In genomic region chr19:48955308-48955958, GRCh38 we compare ENCODE assay signal across 8 cellular contexts. TPM values are rescaled to one million over a fixed set of nuclear protein-coding genes. Genes with fewer than 3 reads are reported as not detected.
DNase-seq lines count a peak whose midpoint lies in the region; ATAC-seq and TF ChIP-seq lines count a peak whose summit lies in the region.

No MANE protein-coding gene starts in this region.

- H3K27me3 ChIP-seq in colonic mucosa: no peaks in the 10 kb centered on the region

- H3K9me3 Mint-ChIP-seq in natural killer cell: no peaks in the 10 kb centered on the region

- H3K27ac Mint-ChIP-seq in natural killer cell: peak overlapping the region; percentile 79 to 85

- peaks cover 7% of the 10 kb centered on the region for H3K4me1 ChIP-seq in colonic mucosa

- TF ChIP-seq RAD21 in Ishikawa (IDR thresholded peaks at IDR 0.05; ENCODE audit: low read depth): no peak

- intact Hi-C loops in colonic mucosa (cut with DNase I): no loop called here
- intact Hi-C loops in natural killer cell (cut with micrococcal nuclease): no loop called here

- H3K27me3 Mint-ChIP-seq in natural killer cell (ENCODE audit: low read depth in 2 of 2): no peaks in the 10 kb centered on the region

- TF ChIP-seq CTCF in AG10803 (conservative IDR thresholded peaks at IDR 0.05; ENCODE audit: low read length) (no peak), colonic mucosa (IDR thresholded peaks at IDR 0.05) (no peak), natural killer cell (IDR thresholded peaks at IDR 0.05) (no peak)

- peak overlapping the region; percentile 98 for H3K4me3 ChIP-seq in AG10803 (ENCODE audit: low read length)
- peak overlapping the region; percentile 79 for H3K4me3 ChIP-seq in colonic mucosa

- H3K36me3 Mint-ChIP-seq in natural killer cell: no peaks in the 10 kb centered on the region

- peak overlapping the region; percentile 84 for H3K4me3 Mint-ChIP-seq in natural killer cell

- H3K9ac ChIP-seq in colonic mucosa (ENCODE audit: low read depth in 2 of 2, low read length in 2 of 2): peak overlapping the region; percentile 96 to 97

- no peaks in the 10 kb centered on the region for H3K9me3 ChIP-seq in colonic mucosa

- DNase-seq in AG10803 (ENCODE audit: low read depth): no peak
- DNase-seq in colonic mucosa: peak; percentile 22
- no peak for DNase-seq in natural killer cell
- DNase-seq in erythroblast (lab: John Stamatoyannopoulos, UW): no peak
- DNase-seq in SHP77 treated with DMSO at 0.1 percent for 48 hours (lab: John Stamatoyannopoulos, UW): no peak
- no peak for DNase-seq in central memory CD4-positive, alpha-beta T cell

- ATAC-seq in natural killer cell: no peak
- ATAC-seq in HG02885 (IDR thresholded peaks at IDR 0.05; ENCODE audit: poor library complexity, unreplicated experiment): no peak

- H3K36me3 ChIP-seq in colonic mucosa: no peaks in the 10 kb centered on the region

- peak overlapping the region; percentile 70 for H3K27ac ChIP-seq in colonic mucosa

- peaks cover 14 to 20% of the 10 kb centered on the region in 2 donors for H3K4me1 Mint-ChIP-seq in natural killer cell

- TF ChIP-seq EP300 in Ishikawa (IDR thresholded peaks at IDR 0.05; ENCODE audit: borderline replicate concordance): no peak

- no peak for TF ChIP-seq POLR2A in erythroblast (IDR thresholded peaks at IDR 0.05; ENCODE audit: low read length)

TF ChIP-seq in Ishikawa, 13 proteins besides CTCF, POLR2A, EP300 and RAD21:
- TF ChIP-seq TAF1 (IDR thresholded peaks at IDR 0.05; ENCODE audit: low read depth) (0 out of 2 replicates have a peak, but pooled peaks have one; percentile 11), ZBTB7A (IDR thresholded peaks at IDR 0.05; ENCODE audit: low read depth) (no peak; the same call in 1 of the 2 replicates)

RNA-seq across cellular contexts. Expression of gene BAX, which starts 0.8 kb away (rescaled TPM):
- total RNA-seq in colonic mucosa (100 to 1,000 TPM; 144 to 223 TPM), natural killer cell (100 to 1,000 TPM; 117 to 133 (median 120) TPM)

RNA-seq across cellular contexts. Expression of gene FTL, which starts 9.7 kb away (rescaled TPM):
- total RNA-seq in colonic mucosa: 1,000 to 10,000 TPM; 1,463 to 1,600 TPM
- total RNA-seq in natural killer cell: 1,000 to 10,000 TPM in 2 of 3 donors, 100 to 1,000 TPM in 1; 554 to 1,168 (median 1,024) TPM

RNA-seq across cellular contexts. Expression of gene DHDH, which starts 21.9 kb away (rescaled TPM):
- total RNA-seq in colonic mucosa (1 to 10 TPM in 1 of 2 donors, not detected in 1; 1.5 TPM), natural killer cell (not detected)

RNA-seq across cellular contexts. Expression of gene GYS1, which starts 37.7 kb away (rescaled TPM):
- total RNA-seq in colonic mucosa (10 to 100 TPM; 48.8 to 54.7 TPM), natural killer cell (10 to 100 TPM; 31.6 to 34.5 (median 34.4) TPM)

RNA-seq across cellular contexts. Expression of gene RUVBL2, which starts 38.3 kb away (rescaled TPM):
- total RNA-seq in colonic mucosa: 100 to 1,000 TPM in 1 of 2 donors, 10 to 100 TPM in 1; 54.1 to 151 TPM
- 10 to 100 TPM; 23.6 to 28.3 (median 26.5) TPM for total RNA-seq in natural killer cell
